ENCODE assay signal across 8 cellular contexts in the genomic region with DNA sequence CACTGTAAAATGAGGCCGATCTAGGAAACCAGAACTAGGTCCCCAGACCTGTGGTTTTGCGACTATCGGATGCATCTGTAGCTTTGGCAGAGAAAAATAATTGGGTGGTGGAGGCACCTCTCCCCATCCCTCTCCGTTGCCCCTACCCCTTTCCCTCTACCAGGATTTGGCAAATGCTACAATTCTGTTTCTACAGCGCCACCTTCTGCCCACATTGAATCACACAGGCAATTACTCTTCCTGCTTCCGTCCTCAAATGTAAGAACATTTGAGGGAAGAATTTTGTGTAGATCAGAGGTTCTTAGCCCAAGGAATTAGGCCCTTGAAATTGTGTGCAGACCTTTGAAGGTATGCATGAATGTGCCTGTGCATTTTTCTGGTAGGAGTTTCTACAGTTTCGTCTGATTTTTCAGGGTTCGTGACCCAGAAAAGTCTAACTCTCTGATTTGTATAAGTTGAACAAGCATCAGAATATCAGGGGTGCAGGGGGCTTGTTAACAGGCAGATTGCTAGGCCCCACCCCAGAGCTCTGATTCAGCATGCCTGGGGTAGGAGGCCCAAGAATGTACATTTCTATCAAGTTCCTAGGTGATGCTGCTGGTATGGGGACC. TPM values are rescaled to one million over a fixed set of nuclear protein-coding genes. Genes with fewer than 3 reads are reported as not detected.
DNase-seq lines count a peak whose midpoint lies in the region; ATAC-seq and TF ChIP-seq lines count a peak whose summit lies in the region.

No MANE protein-coding gene starts in this region.

- H3K4me3 ChIP-seq in OCI-LY7 (ENCODE audit: low read depth, low read length, poor library complexity, severe bottlenecking) (peak overlapping the region; percentile 70), gastroesophageal sphincter (no peak overlapping the region)

- H3K27me3 Mint-ChIP-seq in activated T-helper 17 cell treated with anti-CD3 and anti-CD28 coated beads, Interleukin-2, amount 50 U/mL, for 72 hours, result peaks cover 17% of the 10 kb centered on the region

- H3K9me3 ChIP-seq in OCI-LY7 (ENCODE audit: low read length) (no peaks in the 10 kb centered on the region), gastroesophageal sphincter (no peaks in the 10 kb centered on the region)

- peak overlapping the region; percentile 89 for H3K4me2 ChIP-seq in OCI-LY7 (ENCODE audit: low read length)

- peak overlapping the region; percentile 95; the same call in 1 of the 2 replicates for H2AFZ ChIP-seq in OCI-LY7 (ENCODE audit: low read length)

- no peaks in the 10 kb centered on the region for H3K9me3 Mint-ChIP-seq in activated T-helper 17 cell treated with anti-CD3 and anti-CD28 coated beads, Interleukin-2, amount 50 U/mL, for 72 hours

- H3K9me2 ChIP-seq in OCI-LY7 (ENCODE audit: insufficient read depth, low read length), result no peaks in the 10 kb centered on the region

- TF ChIP-seq CTCF in OCI-LY7 (conservative IDR thresholded peaks at IDR 0.05; ENCODE audit: low read length), result peak; percentile 96
- TF ChIP-seq CTCF in gastroesophageal sphincter (IDR thresholded peaks at IDR 0.05), result peak in 3 of 4 experiments; percentile 63 to 79 (median 66)

- H3K4me1 ChIP-seq in OCI-LY7 (ENCODE audit: insufficient read depth, low read length, poor library complexity, severe bottlenecking) (peaks cover 20% of the 10 kb centered on the region), gastroesophageal sphincter (peaks cover 0 to 20% (median 0%) of the 10 kb centered on the region in 3 donors)

- CTCF ChIA-PET in OCI-LY7 (lab: Charles Lee; ENCODE audit: unreplicated experiment), result interaction anchor here (0.6 to 1.9 kb wide), 2 partner anchors 76 to 82 kb away, joined by 5 to 9 read pairs; no protein-coding TSS in a partner anchor

- peak; percentile 27 for ATAC-seq in activated T-helper 17 cell treated with anti-CD3 and anti-CD28 coated beads, Interleukin-2, amount 50 U/mL, for 72 hours (replicated peaks)
- ATAC-seq in gastroesophageal sphincter (no peak), GM18909 (IDR thresholded peaks at IDR 0.05; ENCODE audit: poor library complexity, unreplicated experiment) (no peak)

- DNase-seq in Caki2 (ENCODE audit: low read depth) (peak; percentile 59), HuH-7 (ENCODE audit: low spot score) (peak; percentile 59), OCI-LY7 (ENCODE audit: low spot score) (peak; percentile 69), pons (ENCODE audit: low spot score) (peak; percentile 70), amniotic stem cell (lab: John Stamatoyannopoulos, UW) (no peak)

- intact Hi-C loops in OCI-LY7 (cut with micrococcal nuclease; ENCODE audit: unreplicated experiment), result loop anchor here (2.0 kb wide), 1 partner anchor 84 kb away; no protein-coding TSS in a partner anchor

- H3K4me1 Mint-ChIP-seq in activated T-helper 17 cell treated with anti-CD3 and anti-CD28 coated beads, Interleukin-2, amount 50 U/mL, for 72 hours, result peaks cover 4% of the 10 kb centered on the region

- no peak for TF ChIP-seq EP300 in gastroesophageal sphincter (IDR thresholded peaks at IDR 0.05)

- no peak for TF ChIP-seq POLR2A in gastroesophageal sphincter (IDR thresholded peaks at IDR 0.05)

- no peaks in the 10 kb centered on the region for H4K20me1 ChIP-seq in OCI-LY7 (ENCODE audit: insufficient read depth, low read length)

- in situ Hi-C loops in Caki2 (cut with HindIII; ENCODE audit: low pct_unique_long_range_greater_than_20kb, low sequenced_read_pairs), result no loop called here

- H3K27ac ChIP-seq in OCI-LY7 (ENCODE audit: low read depth, low read length, poor library complexity, severe bottlenecking) (peak overlapping the region; percentile 2), gastroesophageal sphincter (no peak overlapping the region)

- POLR2A ChIA-PET in OCI-LY7 (lab: Charles Lee), result interaction anchor here (0.6 kb wide), 1 partner anchor 225 kb away, joined by 3 read pairs; no protein-coding TSS in a partner anchor

- peaks cover 38% of the 10 kb centered on the region for H3K27me3 ChIP-seq in gastroesophageal sphincter

- no peaks in the 10 kb centered on the region for H3K79me2 ChIP-seq in OCI-LY7 (ENCODE audit: insufficient read depth, low read depth, low read length)

- no TSS peak for BruUV-seq in OCI-LY7 (replicated peaks; lab: Mats Ljungman, UMichigan)

- no peak overlapping the region for H3K27ac Mint-ChIP-seq in activated T-helper 17 cell treated with anti-CD3 and anti-CD28 coated beads, Interleukin-2, amount 50 U/mL, for 72 hours

- H3K4me3 Mint-ChIP-seq in activated T-helper 17 cell treated with anti-CD3 and anti-CD28 coated beads, Interleukin-2, amount 50 U/mL, for 72 hours, result no peak overlapping the region

- 2 to 21% methylated on average over 6 of the region's 8 CpGs for WGBS in gastroesophageal sphincter (ENCODE audit: low coverage in 1 of 2), 2 donors

- H3K36me3 ChIP-seq in OCI-LY7 (ENCODE audit: insufficient read depth, low read length), result no peaks in the 10 kb centered on the region
- H3K36me3 ChIP-seq in gastroesophageal sphincter, result no peaks in the 10 kb centered on the region

- H3K36me3 Mint-ChIP-seq in activated T-helper 17 cell treated with anti-CD3 and anti-CD28 coated beads, Interleukin-2, amount 50 U/mL, for 72 hours (ENCODE audit: low read depth), result no peaks in the 10 kb centered on the region

RNA-seq across cellular contexts. Expression of gene ATP6V1B1, which starts 11.2 kb away (rescaled TPM):
- not detected in 2 replicates for total RNA-seq in Caki2 (2014; rRNA removed; shearing (Covaris generic); ENCODE audit: low replicate concordance)
- total RNA-seq in OCI-LY7 (2014; rRNA removed; shearing (Covaris generic)), result not detected in 2 replicates
- total RNA-seq in OCI-LY7 (2022), result not detected in 2 replicates
- not detected for total RNA-seq in activated T-helper 17 cell treated with anti-CD3 and anti-CD28 coated beads, Interleukin-2, amount 50 U/mL, for 72 hours
- under 1 TPM in 1 of 4 donors, not detected in 3; 0.46 TPM for total RNA-seq in gastroesophageal sphincter

RNA-seq across cellular contexts. Expression of gene ANKRD53, which starts 31.5 kb away (rescaled TPM):
- not detected in 2 replicates for total RNA-seq in Caki2 (2014; rRNA removed; shearing (Covaris generic); ENCODE audit: low replicate concordance)
- total RNA-seq in OCI-LY7 (2014; rRNA removed; shearing (Covaris generic)), result not detected in 2 replicates
- not detected in 2 replicates for total RNA-seq in OCI-LY7 (2022)
- total RNA-seq in activated T-helper 17 cell treated with anti-CD3 and anti-CD28 coated beads, Interleukin-2, amount 50 U/mL, for 72 hours, result under 1 TPM in 1 of 2 donors, not detected in 1; 0.56 TPM
- total RNA-seq in gastroesophageal sphincter, result 1 to 10 TPM in 2 of 4 donors, under 1 TPM in 2; 0.27 to 2.8 (median 0.97) TPM

RNA-seq across cellular contexts. Expression of gene VAX2, which starts 46.6 kb away (rescaled TPM):
- not detected in 2 replicates for total RNA-seq in Caki2 (2014; rRNA removed; shearing (Covaris generic); ENCODE audit: low replicate concordance)
- not detected in 2 replicates for total RNA-seq in OCI-LY7 (2014; rRNA removed; shearing (Covaris generic))
- not detected in 2 replicates for total RNA-seq in OCI-LY7 (2022)
- not detected for total RNA-seq in activated T-helper 17 cell treated with anti-CD3 and anti-CD28 coated beads, Interleukin-2, amount 50 U/mL, for 72 hours
- 1 to 10 TPM in 2 of 4 donors, not detected in 2; 1.9 to 2.0 TPM for total RNA-seq in gastroesophageal sphincter

RNA-seq across cellular contexts. Expression of gene TEX261, which starts 47.7 kb away (rescaled TPM):
- 33.2 and 57.8 TPM in 2 replicates for total RNA-seq in Caki2 (2014; rRNA removed; shearing (Covaris generic); ENCODE audit: low replicate concordance)
- 26.7 and 34.5 TPM in 2 replicates for total RNA-seq in OCI-LY7 (2014; rRNA removed; shearing (Covaris generic))
- total RNA-seq in OCI-LY7 (2022) (45.8 and 57.7 TPM in 2 replicates), gastroesophageal sphincter (10 to 100 TPM; 24.6 to 41.0 (median 34.9) TPM)
- 10 to 100 TPM; 27.2 to 66.9 TPM for total RNA-seq in activated T-helper 17 cell treated with anti-CD3 and anti-CD28 coated beads, Interleukin-2, amount 50 U/mL, for 72 hours
